Comparison of ENCODE assay signal across 15 cellular contexts in the genomic region with DNA sequence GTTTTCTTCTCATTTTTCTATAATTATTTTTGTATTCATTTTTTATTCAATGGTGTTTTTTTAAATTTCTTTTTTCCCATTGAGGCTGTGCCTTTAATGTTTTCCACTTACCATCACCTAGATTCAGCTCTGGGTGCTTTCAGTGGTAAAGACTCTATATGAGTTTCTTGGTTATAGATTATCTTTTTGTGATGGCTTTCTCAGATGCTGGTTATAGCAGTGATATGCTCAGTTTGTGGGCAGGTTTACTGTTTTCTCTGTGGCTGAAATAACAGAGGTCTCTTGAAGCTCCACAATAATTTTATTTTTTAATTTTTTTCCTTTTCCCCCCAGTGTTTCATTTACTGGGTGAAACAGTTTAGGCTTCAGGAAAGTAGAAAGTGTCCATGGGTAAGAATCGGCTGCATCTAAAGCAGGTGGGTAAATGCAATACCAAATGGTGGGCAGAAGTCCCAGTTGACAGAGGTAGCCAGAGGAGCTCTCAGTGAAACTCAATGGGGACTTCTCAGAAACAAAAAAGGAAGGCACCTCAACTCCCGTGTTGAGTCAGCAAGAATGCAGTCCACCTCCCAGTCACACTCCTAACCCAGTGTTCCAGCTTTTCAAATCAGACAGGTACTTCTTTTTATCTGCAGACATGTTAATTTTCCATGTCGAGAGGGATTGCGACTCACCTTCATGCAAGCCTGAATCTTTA.
"Had no signal": no experiment of that assay in that cellular context is flagged by ENCODE, and none has a peak within 500 bp of the region (broad histone marks: within the 10 kb centered on the region; RNA-seq: fewer than 3 reads in every experiment).

No MANE protein-coding gene starts in this region.

- H3K9ac ChIP-seq: neural progenitor cell had no signal

- ATAC-seq: activated CD4-positive, CD25-positive, alpha-beta regulatory T cell treated with anti-CD3 and anti-CD28 coated beads, Interleukin-2, amount 50 U/mL, for 24 hours; esophagus mucosa; left lobe of liver; sciatic nerve; upper lobe of right lung had no signal

- H3K4me1 ChIP-seq: colonic mucosa, neural progenitor cell, upper lobe of right lung had no signal

- H3K4me3 Mint-ChIP-seq: activated naive CD8-positive, alpha-beta T cell treated with anti-CD3 and anti-CD28 coated beads for 36 hours; brain; naive B cell; neural progenitor cell had no signal

- H3K27me3 Mint-ChIP-seq: activated naive CD8-positive, alpha-beta T cell treated with anti-CD3 and anti-CD28 coated beads for 36 hours; brain; naive B cell had no signal

- H2AFZ ChIP-seq: neural progenitor cell had no signal

- H3K4me2 ChIP-seq: neural progenitor cell had no signal

- H3K27ac Mint-ChIP-seq: activated naive CD8-positive, alpha-beta T cell treated with anti-CD3 and anti-CD28 coated beads for 36 hours; brain; naive B cell; neural progenitor cell had no signal

- H3K9me3 ChIP-seq: colonic mucosa, thoracic aorta, upper lobe of right lung had no signal

- H3K27me3 ChIP-seq: colonic mucosa, neural progenitor cell, upper lobe of right lung had no signal

- H3K4me3 ChIP-seq: colonic mucosa, neural progenitor cell, thoracic aorta, upper lobe of right lung had no signal

- H3K4me1 Mint-ChIP-seq: activated naive CD8-positive, alpha-beta T cell treated with anti-CD3 and anti-CD28 coated beads for 36 hours; brain; naive B cell; neural progenitor cell had no signal

- H3K9me3 Mint-ChIP-seq: brain, neural progenitor cell had no signal

- DNase-seq: activated CD4-positive, alpha-beta T cell treated with anti-CD3 and anti-CD28 coated beads, Interleukin-2, amount 50 U/mL, for 1 hour; activated CD8-positive, alpha-beta memory T cell treated with anti-CD3 and anti-CD28 coated beads for 24 hours; activated naive CD8-positive, alpha-beta T cell treated with anti-CD3 and anti-CD28 coated beads for 36 hours; central memory CD4-positive, alpha-beta T cell; colonic mucosa; islet precursor cell; naive B cell; upper lobe of right lung had no signal

- H3K36me3 Mint-ChIP-seq: brain, naive B cell, neural progenitor cell had no signal

- H3K36me3 ChIP-seq: colonic mucosa, neural progenitor cell, thoracic aorta, upper lobe of right lung had no signal

- H3K27ac ChIP-seq: colonic mucosa, neural progenitor cell, thoracic aorta, upper lobe of right lung had no signal
